ENCODE assay signal across 8 cellular contexts in genomic region chrX:106999002-106999975, GRCh38. TPM values are rescaled to one million over a fixed set of nuclear protein-coding genes. Genes with fewer than 3 reads are reported as not detected.
DNase-seq lines count a peak whose midpoint lies in the region; ATAC-seq, FAIRE-seq and TF ChIP-seq lines count a peak whose summit lies in the region.

No MANE protein-coding gene starts in this region.

- FAIRE-seq in RCC 7860 (lab: Jason Lieb, UNC): peak; percentile 37

- peak overlapping the region; percentile 68 to 94 for H3K4me3 ChIP-seq in gastroesophageal sphincter
- H3K4me3 ChIP-seq in urinary bladder (ENCODE audit: low read depth, low read length): peak overlapping the region; percentile 75

- H3K27me3 ChIP-seq in gastroesophageal sphincter: no peaks in the 10 kb centered on the region

- H3K27me3 Mint-ChIP-seq in CD14-positive monocyte (ENCODE audit: low read depth in 3 of 3): peaks cover 5 to 37% (median 31%) of the 10 kb centered on the region in 3 donors
- H3K27me3 Mint-ChIP-seq in activated naive CD4-positive, alpha-beta T cell treated with anti-CD3 and anti-CD28 coated beads, Interleukin-2, amount 10 ng/mL, durations not matched to agents 7 days and 5 days: no peaks in the 10 kb centered on the region

- no peak for TF ChIP-seq CTCF in CD14-positive monocyte (IDR thresholded peaks at IDR 0.05)
- peak in 3 of 4 experiments; percentile 27 to 65 (median 30) for TF ChIP-seq CTCF in gastroesophageal sphincter (IDR thresholded peaks at IDR 0.05)

- H3K4me1 ChIP-seq in gastroesophageal sphincter: no peaks in the 10 kb centered on the region
- no peaks in the 10 kb centered on the region for H3K4me1 ChIP-seq in urinary bladder (ENCODE audit: insufficient read depth)

- DNase-seq in CD14-positive monocyte (ENCODE audit: low spot score) (no peak), HS-5 (ENCODE audit: low read depth) (peak; percentile 9), RCC 7860 (ENCODE audit: low spot score) (peak; percentile 28), occipital lobe (lab: John Stamatoyannopoulos, UW) (peak; percentile 12)
- peak; percentile 63 for DNase-seq in activated naive CD4-positive, alpha-beta T cell treated with anti-CD3 and anti-CD28 coated beads, Interleukin-2, amount 10 ng/mL, durations not matched to agents 7 days and 5 days

- H3K27ac ChIP-seq in gastroesophageal sphincter (peak overlapping the region; percentile 55 to 88 (median 86)), urinary bladder (ENCODE audit: low read depth) (peak overlapping the region; percentile 56)

- H3K4me1 Mint-ChIP-seq in CD14-positive monocyte: peaks cover 7% of the 10 kb centered on the region
- H3K4me1 Mint-ChIP-seq in activated naive CD4-positive, alpha-beta T cell treated with anti-CD3 and anti-CD28 coated beads, Interleukin-2, amount 10 ng/mL, durations not matched to agents 7 days and 5 days: peaks cover 11% of the 10 kb centered on the region

- no peaks in the 10 kb centered on the region for H3K36me3 Mint-ChIP-seq in CD14-positive monocyte
- H3K36me3 Mint-ChIP-seq in activated naive CD4-positive, alpha-beta T cell treated with anti-CD3 and anti-CD28 coated beads, Interleukin-2, amount 10 ng/mL, durations not matched to agents 7 days and 5 days: no peaks in the 10 kb centered on the region

- peaks cover 0 to 9% (median 2%) of the 10 kb centered on the region in 7 donors for H3K9me3 Mint-ChIP-seq in CD14-positive monocyte
- H3K9me3 Mint-ChIP-seq in activated naive CD4-positive, alpha-beta T cell treated with anti-CD3 and anti-CD28 coated beads, Interleukin-2, amount 10 ng/mL, durations not matched to agents 7 days and 5 days: no peaks in the 10 kb centered on the region

- H3K36me3 ChIP-seq in gastroesophageal sphincter (no peaks in the 10 kb centered on the region), urinary bladder (ENCODE audit: insufficient read depth) (peaks cover 2% of the 10 kb centered on the region)

- 0 to 17% methylated on average over 1 to 6 of the region's 88 CpGs for WGBS in gastroesophageal sphincter (ENCODE audit: low coverage in 1 of 2), 2 donors
- under 1% methylated on average over 77 of the region's 88 CpGs for WGBS in urinary bladder

- CTCF ChIA-PET in activated naive CD4-positive, alpha-beta T cell treated with anti-CD3 and anti-CD28 coated beads, Interleukin-2, amount 10 ng/mL, durations not matched to agents 7 days and 5 days (lab: Charles Lee): interaction anchor here (0.6 to 1.8 kb wide), 5 partner anchors 38 to 451 kb away, joined by 3 to 9 read pairs (median 4); no protein-coding TSS in a partner anchor

- intact Hi-C loops in CD14-positive monocyte (cut with micrococcal nuclease): no loop called here

- TF ChIP-seq POLR2A in gastroesophageal sphincter (IDR thresholded peaks at IDR 0.05): no peak

- no peak overlapping the region for H3K27ac Mint-ChIP-seq in CD14-positive monocyte
- H3K27ac Mint-ChIP-seq in activated naive CD4-positive, alpha-beta T cell treated with anti-CD3 and anti-CD28 coated beads, Interleukin-2, amount 10 ng/mL, durations not matched to agents 7 days and 5 days: no peak overlapping the region

- ATAC-seq in GM19452 (IDR thresholded peaks at IDR 0.05; ENCODE audit: unreplicated experiment) (peak; percentile 48), gastroesophageal sphincter (peak; percentile 64)

- no peaks in the 10 kb centered on the region for H3K9me3 ChIP-seq in gastroesophageal sphincter

- peak overlapping the region; percentile 74 to 91 for H3K4me3 Mint-ChIP-seq in CD14-positive monocyte
- peak overlapping the region; percentile 74 for H3K4me3 Mint-ChIP-seq in activated naive CD4-positive, alpha-beta T cell treated with anti-CD3 and anti-CD28 coated beads, Interleukin-2, amount 10 ng/mL, durations not matched to agents 7 days and 5 days

- TF ChIP-seq EP300 in gastroesophageal sphincter (IDR thresholded peaks at IDR 0.05): no peak

RNA-seq across cellular contexts. Expression of gene MORC4, which starts 0.7 kb away (rescaled TPM):
- polyA plus RNA-seq in CD14-positive monocyte (under 1 TPM; 0.06 to 0.10 TPM), urinary bladder (6.8 TPM)
- total RNA-seq in gastroesophageal sphincter (10 to 100 TPM; 10.7 to 19.5 (median 15.4) TPM), occipital lobe (6.6 TPM), urinary bladder (44.6 TPM)
